1 cellular context compared by ENCODE assay signal in genomic region chr10:99758241-99758891, GRCh38.
TF ChIP-seq lines count a peak whose summit lies in the region.

No MANE protein-coding gene starts in this region.

TF ChIP-seq in HCT116, 20 proteins besides CTCF, POLR2A, EP300 and RAD21:
- TF ChIP-seq ELF1 (IDR thresholded peaks at IDR 0.05; ENCODE audit: borderline replicate concordance, low read depth) = no peak
- no peak for TF ChIP-seq SIN3A (IDR thresholded peaks at IDR 0.05; ENCODE audit: low read depth)
- TF ChIP-seq ZBTB33 (IDR thresholded peaks at IDR 0.05; ENCODE audit: extremely low read depth, insufficient replicate concordance, low read length) = no peak
- TF ChIP-seq EGR1 (IDR thresholded peaks at IDR 0.05; ENCODE audit: low read depth) = no peak
- TF ChIP-seq FOSL1 (IDR thresholded peaks at IDR 0.05; ENCODE audit: low read depth) = no peak
- no peak for TF ChIP-seq TCF7L2 (IDR thresholded peaks at IDR 0.05; ENCODE audit: borderline replicate concordance, extremely low read depth, insufficient read depth, insufficient read length)
- TF ChIP-seq JUND (IDR thresholded peaks at IDR 0.05) = no peak
- no peak for TF ChIP-seq SP1 (IDR thresholded peaks at IDR 0.05; ENCODE audit: low read depth)
- no peak for TF ChIP-seq CEBPB (IDR thresholded peaks at IDR 0.05; ENCODE audit: low read depth)
- TF ChIP-seq ATF3 (IDR thresholded peaks at IDR 0.05) = no peak
- TF ChIP-seq EZH2phosphoT487 (IDR thresholded peaks at IDR 0.05; ENCODE audit: borderline replicate concordance) = no peak
- no peak for TF ChIP-seq EZH2 (IDR thresholded peaks at IDR 0.05)
- TF ChIP-seq ZFX (IDR thresholded peaks at IDR 0.05) = no peak
